Comparison of ENCODE assay signal across 8 cellular contexts in the genomic region with DNA sequence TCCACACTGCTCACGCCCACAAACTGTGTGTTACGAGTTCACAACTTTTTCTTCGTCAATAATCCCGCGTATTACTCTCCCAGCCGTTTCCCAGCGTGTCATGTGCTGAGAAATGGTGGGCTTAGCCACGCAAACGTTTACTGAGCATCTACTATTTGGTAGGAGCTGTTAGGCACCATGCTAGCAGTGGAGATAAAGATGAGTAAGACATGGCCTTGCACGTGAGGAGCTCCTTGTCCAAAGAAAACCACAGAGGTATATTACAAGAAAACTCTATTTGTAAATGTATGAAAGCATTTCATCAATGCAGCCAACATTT. TPM values are rescaled to one million over a fixed set of nuclear protein-coding genes. Genes with fewer than 3 reads are reported as not detected.
DNase-seq lines count a peak whose midpoint lies in the region; ATAC-seq, FAIRE-seq and TF ChIP-seq lines count a peak whose summit lies in the region.

No MANE protein-coding gene starts in this region.

- H3K4me3 ChIP-seq in SK-N-MC (peak overlapping the region; percentile 98), fibroblast of the aortic adventitia (ENCODE audit: low read depth, low read length) (peak overlapping the region; percentile 70), gastrocnemius medialis (peak overlapping the region; percentile 79 to 88 (median 82))

- TF ChIP-seq POLR2A in GM12892 (IDR thresholded peaks at IDR 0.05; ENCODE audit: low read depth, low read length), result no peak
- no peak for TF ChIP-seq POLR2A in gastrocnemius medialis (IDR thresholded peaks at IDR 0.05)

- no peak for DNase-seq in GM12892 (ENCODE audit: insufficient read length)
- DNase-seq in SK-N-MC (ENCODE audit: low read depth, low spot score), result no peak
- no peak for DNase-seq in fibroblast of the aortic adventitia (ENCODE audit: low read depth)
- DNase-seq in gastrocnemius medialis, result no peak
- DNase-seq in NCI-H524 treated with DMSO at 0.1 percent for 48 hours (lab: John Stamatoyannopoulos, UW), result no peak
- no peak for DNase-seq in RCC 7860 (ENCODE audit: low spot score)
- no peak for DNase-seq in GM19238 (ENCODE audit: insufficient read length, low spot score)

- intact Hi-C loops in gastrocnemius medialis (cut with DNase I; ENCODE audit: low total_unique reads), result loop anchor here (1.0 to 2.0 kb wide), 2 partner anchors 41 to 294 kb away; a partner anchor contains a TSS

- peak overlapping the region; percentile 99 for H3K9ac ChIP-seq in SK-N-MC (ENCODE audit: insufficient read length)

- ATAC-seq in gastrocnemius medialis (no peak), HG02840 (IDR thresholded peaks at IDR 0.05; ENCODE audit: low FRiP score, unreplicated experiment) (no peak)

- H3K27ac ChIP-seq in SK-N-MC (no peak overlapping the region), gastrocnemius medialis (peak overlapping the region; percentile 84 to 92 (median 88))

- H3K36me3 ChIP-seq in SK-N-MC (ENCODE audit: insufficient read depth, low read length) (peaks cover 20% of the 10 kb centered on the region; the same call in 1 of the 2 replicates), gastrocnemius medialis (peaks cover under 1 to 20% of the 10 kb centered on the region in 2 donors)

- peaks cover 21 to 26% of the 10 kb centered on the region in 2 donors for H3K4me1 ChIP-seq in gastrocnemius medialis

- H3K9me3 ChIP-seq in SK-N-MC (ENCODE audit: low read depth, low read length) (no peaks in the 10 kb centered on the region), gastrocnemius medialis (no peaks in the 10 kb centered on the region)

- H3K27me3 ChIP-seq in gastrocnemius medialis, result no peaks in the 10 kb centered on the region

- in situ Hi-C loops in gastrocnemius medialis (cut with MboI; ENCODE audit: low sequenced_read_pairs in 4 of 4), result no loop called here

- FAIRE-seq in GM12892 (lab: Jason Lieb, UNC), result peak; percentile 67
- no peak for FAIRE-seq in RCC 7860 (lab: Jason Lieb, UNC)

- no peak for TF ChIP-seq CTCF in fibroblast of the aortic adventitia (IDR thresholded peaks at IDR 0.05; ENCODE audit: insufficient read depth, low read length)
- TF ChIP-seq CTCF in gastrocnemius medialis (IDR thresholded peaks at IDR 0.05 in 4 of 5, conservative IDR thresholded peaks at IDR 0.05 in 1 of 5), result no peak

RNA-seq across cellular contexts. Expression of a gene that starts 0.8 kb away (rescaled TPM):
- 28.3 TPM for polyA plus RNA-seq in GM12892 (2012; ENCODE audit: missing spikeins)
- 20.4 and 28.7 TPM in 2 replicates for total RNA-seq in fibroblast of the aortic adventitia (ENCODE audit: low replicate concordance)
- 1 to 10 TPM; 3.7 to 8.6 (median 4.6) TPM for total RNA-seq in gastrocnemius medialis

RNA-seq across cellular contexts. Expression of a gene that starts 22.1 kb away (rescaled TPM):
- polyA plus RNA-seq in GM12892 (2012; ENCODE audit: missing spikeins), result not detected
- not detected in 2 replicates for total RNA-seq in fibroblast of the aortic adventitia (ENCODE audit: low replicate concordance)
- total RNA-seq in gastrocnemius medialis, result not detected

RNA-seq across cellular contexts. Expression of a gene that starts 41.1 kb away (rescaled TPM):
- 45.0 TPM for polyA plus RNA-seq in GM12892 (2012; ENCODE audit: missing spikeins)
- total RNA-seq in fibroblast of the aortic adventitia (ENCODE audit: low replicate concordance), result 14.0 and 16.4 TPM in 2 replicates
- total RNA-seq in gastrocnemius medialis, result 10 to 100 TPM in 3 of 4 donors, 1 to 10 TPM in 1; 9.9 to 26.6 (median 23.1) TPM

RNA-seq across cellular contexts. Expression of a gene that starts 41.2 kb away (rescaled TPM):
- polyA plus RNA-seq in GM12892 (2012; ENCODE audit: missing spikeins), result 2.2 TPM
- total RNA-seq in fibroblast of the aortic adventitia (ENCODE audit: low replicate concordance) (6.8 and 14.5 TPM in 2 replicates), gastrocnemius medialis (1 to 10 TPM; 1.7 to 2.8 (median 2.5) TPM)
